ENCODE assay signal across 10 cellular contexts in genomic region chr7:151598045-151598444, GRCh38.
A peak's percentile ranks its signal among the peaks of the same experiment; 100 is the strongest.
DNase-seq lines count a peak whose midpoint lies in the region; ATAC-seq, FAIRE-seq and TF ChIP-seq lines count a peak whose summit lies in the region.
"Had no signal": no experiment of that assay in that cellular context is flagged by ENCODE, and none has a peak within 500 bp of the region (broad histone marks: within the 10 kb centered on the region; RNA-seq: fewer than 3 reads in every experiment).

No MANE protein-coding gene starts in this region.

- H3K27me3 ChIP-seq in breast epithelium (no peaks in the 10 kb centered on the region), SJCRH30 (no peaks in the 10 kb centered on the region), suprapubic skin (no peaks in the 10 kb centered on the region), small intestine (ENCODE audit: control insufficient read depth in 2 of 2, insufficient read depth in 2 of 2, low read length in 2 of 2) (no peaks in the 10 kb centered on the region)

- no peak for TF ChIP-seq CTCF in MCF 10A (IDR thresholded peaks at IDR 0.05; ENCODE audit: unreplicated experiment)
- no peak for TF ChIP-seq CTCF in breast epithelium (IDR thresholded peaks at IDR 0.05)
- TF ChIP-seq CTCF in suprapubic skin (IDR thresholded peaks at IDR 0.05): no peak

- TF ChIP-seq POLR2A in breast epithelium (IDR thresholded peaks at IDR 0.05) (no peak), suprapubic skin (IDR thresholded peaks at IDR 0.05) (no peak)

- POLR2A ChIA-PET in MCF 10A (lab: Yijun Ruan, JAX): interaction anchor here (1.2 to 4.3 kb wide), 2 partner anchors 9 to 34 kb away, joined by 4 to 37 read pairs; no protein-coding TSS in a partner anchor

- H3K36me3 Mint-ChIP-seq in MCF 10A (ENCODE audit: insufficient read depth, unreplicated experiment): peaks cover 64% of the 10 kb centered on the region

- no peaks in the 10 kb centered on the region for H3K36me3 ChIP-seq in breast epithelium
- no peaks in the 10 kb centered on the region for H3K36me3 ChIP-seq in SJCRH30
- peaks cover 7% of the 10 kb centered on the region for H3K36me3 ChIP-seq in suprapubic skin
- peaks cover 0 to 7% of the 10 kb centered on the region in 2 donors for H3K36me3 ChIP-seq in small intestine (ENCODE audit: control insufficient read depth in 2 of 2, insufficient read depth in 2 of 2, low read length in 2 of 2)

- H3K4me3 ChIP-seq in breast epithelium (no peak overlapping the region), SJCRH30 (no peak overlapping the region), suprapubic skin (no peak overlapping the region), small intestine (ENCODE audit: low read depth in 1 of 2, low read length in 2 of 2) (no peak overlapping the region)

- DNase-seq in MCF 10A (ENCODE audit: unreplicated experiment) (peak; percentile 37), breast epithelium (ENCODE audit: low spot score in 2 of 2) (no peak), SJCRH30 (peak; percentile 48 to 49), fibroblast of peridontal ligament (ENCODE audit: extremely low read depth) (peak; percentile 77), suprapubic skin (ENCODE audit: low spot score in 2 of 2) (no peak), small intestine (no peak)
- DNase-seq: naive thymus-derived CD4-positive, alpha-beta T cell; NCI-H2171 treated with DMSO at 0.1 percent for 48 hours had no signal

- peak overlapping the region; percentile 68 for H3K27ac Mint-ChIP-seq in MCF 10A (ENCODE audit: low read depth, unreplicated experiment)
- H3K27ac Mint-ChIP-seq: naive thymus-derived CD4-positive, alpha-beta T cell had no signal

- WGBS in suprapubic skin: 74% methylated on average over 4 of the region's 4 CpGs
- WGBS in small intestine, 3 donors: 85 to 90% (median 88%) methylated on average over 4 of the region's 4 CpGs

- no peak overlapping the region for H3K4me3 Mint-ChIP-seq in MCF 10A (ENCODE audit: unreplicated experiment)
- H3K4me3 Mint-ChIP-seq: naive thymus-derived CD4-positive, alpha-beta T cell had no signal

- no peaks in the 10 kb centered on the region for H3K27me3 Mint-ChIP-seq in MCF 10A (ENCODE audit: insufficient read depth, unreplicated experiment)
- H3K27me3 Mint-ChIP-seq: naive thymus-derived CD4-positive, alpha-beta T cell had no signal

- H3K4me1 ChIP-seq in breast epithelium (peaks cover 0 to 3% of the 10 kb centered on the region in 2 donors), SJCRH30 (peaks cover 33% of the 10 kb centered on the region), suprapubic skin (peaks cover 12% of the 10 kb centered on the region), small intestine (ENCODE audit: control insufficient read depth in 2 of 2, insufficient read depth in 1 of 2, low read depth in 1 of 2, low read length in 1 of 2) (no peaks in the 10 kb centered on the region)

- ATAC-seq in GM21619 (IDR thresholded peaks at IDR 0.05; ENCODE audit: unreplicated experiment) (no peak), GM19324 (IDR thresholded peaks at IDR 0.05; ENCODE audit: low FRiP score, unreplicated experiment) (no peak)
- ATAC-seq: naive thymus-derived CD4-positive, alpha-beta T cell had no signal

- BruUV-seq in MCF 10A (replicated peaks; lab: Mats Ljungman, UMichigan): no TSS peak

- no peaks in the 10 kb centered on the region for H3K9me3 Mint-ChIP-seq in MCF 10A (ENCODE audit: unreplicated experiment)
- H3K9me3 Mint-ChIP-seq: naive thymus-derived CD4-positive, alpha-beta T cell had no signal

- H3K4me1 Mint-ChIP-seq in MCF 10A (ENCODE audit: insufficient read depth, unreplicated experiment): peaks cover 54% of the 10 kb centered on the region

- H3K27ac ChIP-seq in breast epithelium (no peak overlapping the region), SJCRH30 (peak overlapping the region; percentile 51), suprapubic skin (no peak overlapping the region), small intestine (ENCODE audit: low read depth in 1 of 2, low read length in 1 of 2) (no peak overlapping the region)

- peak; percentile 88 for TF ChIP-seq EP300 in suprapubic skin (IDR thresholded peaks at IDR 0.05)

- no peaks in the 10 kb centered on the region for H3K9me3 ChIP-seq in breast epithelium
- no peaks in the 10 kb centered on the region for H3K9me3 ChIP-seq in SJCRH30 (replicated peaks)
- no peaks in the 10 kb centered on the region for H3K9me3 ChIP-seq in suprapubic skin
- no peaks in the 10 kb centered on the region for H3K9me3 ChIP-seq in small intestine (ENCODE audit: control insufficient read depth, low read depth)

- CTCF ChIA-PET in MCF 10A (lab: Yijun Ruan, JAX): interaction anchor here (0.6 kb wide), 2 partner anchors 95 to 163 kb away, joined by 3 read pairs; no protein-coding TSS in a partner anchor

- no peak for FAIRE-seq in small intestine (lab: Jason Lieb, UNC)

- intact Hi-C loops in MCF 10A (cut with micrococcal nuclease) (no loop called here), breast epithelium (cut with DNase I; ENCODE audit: low total_unique reads) (no loop called here)

Comparison
In these comparisons a context has a peak if more than half of its experiments do, and no peak if none do; other contexts are left out.
1. DNase-seq: peak in MCF 10A (single experiment), SJCRH30 (2 of 2) and fibroblast of peridontal ligament (single experiment); none in breast epithelium (0 of 2), suprapubic skin (0 of 2) and small intestine (single experiment).